Comparison of ENCODE assay signal across 21 cellular contexts in genomic region chr2:138415891-138416494, GRCh38.
DNase-seq lines count a peak whose midpoint lies in the region; ATAC-seq and TF ChIP-seq lines count a peak whose summit lies in the region.
"Had no signal": no experiment of that assay in that cellular context is flagged by ENCODE, and none has a peak within 500 bp of the region (broad histone marks: within the 10 kb centered on the region; RNA-seq: fewer than 3 reads in every experiment).

No MANE protein-coding gene starts in this region.

- intact Hi-C loops in uterus (cut with DNase I; ENCODE audit: low total_unique reads), result no loop called here

- H3K9me3 ChIP-seq in uterus, result peaks cover 0 to 5% of the 10 kb centered on the region in 2 donors

- H3K4me3 ChIP-seq in astrocyte of the spinal cord (ENCODE audit: low read depth, low read length) (no peak overlapping the region), uterus (no peak overlapping the region)
- H3K4me3 ChIP-seq: mucosa of descending colon, psoas muscle, thoracic aorta had no signal

- in situ Hi-C loops in astrocyte of the spinal cord (cut with HindIII; ENCODE audit: low sequenced_read_pairs), result no loop called here

- TF ChIP-seq POLR2A in uterus (IDR thresholded peaks at IDR 0.05), result no peak

- ATAC-seq in foreskin keratinocyte, result peak; percentile 65
- ATAC-seq: activated T-helper 17 cell treated with anti-CD3 and anti-CD28 coated beads, Interleukin-2, amount 50 U/mL, for 72 hours; mucosa of descending colon; psoas muscle; stimulated activated naive B cell treated with anti-CD40 and anti-IgM and Interleukin-4, amounts not matched to agents 10 μg/mL and 1 μg/mL and 100 μg/mL, for 72 hours had no signal

- TF ChIP-seq CTCF in astrocyte of the spinal cord (IDR thresholded peaks at IDR 0.05; ENCODE audit: low read depth, low read length) (no peak), foreskin keratinocyte (conservative IDR thresholded peaks at IDR 0.05) (no peak), GM10266 (IDR thresholded peaks at IDR 0.05; ENCODE audit: control insufficient read depth, insufficient read depth, low read depth, missing control alignments) (no peak), uterus (IDR thresholded peaks at IDR 0.05) (no peak)

- no peaks in the 10 kb centered on the region for H3K36me3 ChIP-seq in uterus
- H3K36me3 ChIP-seq: thoracic aorta had no signal

- H3K4me1 ChIP-seq in foreskin keratinocyte (peaks cover 14% of the 10 kb centered on the region), uterus (no peaks in the 10 kb centered on the region)
- H3K4me1 ChIP-seq: psoas muscle had no signal

- H3K27ac ChIP-seq in foreskin keratinocyte (no peak overlapping the region), uterus (no peak overlapping the region)
- H3K27ac ChIP-seq: psoas muscle, thoracic aorta had no signal

- H3K27me3 ChIP-seq in foreskin keratinocyte (no peaks in the 10 kb centered on the region), uterus (no peaks in the 10 kb centered on the region)

- peak; percentile 65 for DNase-seq in ELR (ENCODE audit: low read depth)
- DNase-seq in LoVo (ENCODE audit: low spot score), result peak; percentile 2
- peak; percentile 25 for DNase-seq in astrocyte of the spinal cord (ENCODE audit: low read depth, low spot score)
- DNase-seq in foreskin keratinocyte, result peak; percentile 17 to 32
- DNase-seq in GM10266 (ENCODE audit: extremely low spot score), result no peak
- no peak for DNase-seq in uterus
- no peak for DNase-seq in AML-193 (lab: John Stamatoyannopoulos, UW)
- DNase-seq in epidermal melanocyte (ENCODE audit: insufficient read length, low spot score), result no peak
- DNase-seq: activated CD4-positive, alpha-beta T cell treated with anti-CD3 and anti-CD28 coated beads, Interleukin-2, amount 10 ng/mL, durations not matched to agents 24 days and 14 days; activated naive CD8-positive, alpha-beta T cell treated with anti-CD3 and anti-CD28 coated beads, Interleukin-2, amount 10 ng/mL, durations not matched to agents 7 days and 5 days; caudate nucleus; CD4-positive, alpha-beta memory T cell; mucosa of descending colon; NCI-H524 treated with DMSO at 0.1 percent for 48 hours; psoas muscle; Right ventricle myocardium superior; stimulated activated CD4-positive, alpha-beta T cell treated with anti-CD3 and anti-CD28 coated beads, Interleukin-1b, Interleukin-23, amount 100 ng/mL, for 48 hours; stimulated activated naive B cell treated with anti-CD40 and anti-IgM and Interleukin-4, amounts not matched to agents 10 μg/mL and 1 μg/mL and 100 μg/mL, for 72 hours; T-helper 1 cell had no signal

Comparison
In these comparisons a context has a peak if more than half of its experiments do, and no peak if none do; other contexts are left out.
1. DNase-seq: peak in ELR (single experiment), LoVo (single experiment), astrocyte of the spinal cord (single experiment) and foreskin keratinocyte (2 of 2); none in GM10266 (single experiment), uterus (0 of 2), AML-193 (0 of 2) and epidermal melanocyte (single experiment).